12 cellular contexts compared by ENCODE assay signal in the genomic region with DNA sequence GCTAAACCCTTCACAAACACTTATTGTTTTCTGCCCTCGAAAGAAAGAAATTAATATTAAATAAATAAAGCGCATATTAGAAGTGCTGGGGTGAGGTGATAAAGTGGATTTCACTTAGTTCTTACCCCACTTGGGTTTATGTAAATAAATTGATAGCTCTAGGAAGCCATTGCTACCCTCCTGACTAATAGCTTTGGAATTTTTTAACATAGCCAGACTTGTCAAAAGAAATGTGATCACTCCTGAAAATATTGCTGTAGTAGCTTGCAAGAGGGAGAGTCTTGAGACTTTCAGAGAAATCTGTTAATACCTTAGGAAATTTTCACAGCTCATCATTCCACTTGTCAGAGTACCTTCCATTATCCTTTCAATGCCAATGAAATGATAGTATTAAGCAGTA. TPM values are rescaled to one million over a fixed set of nuclear protein-coding genes. Genes with fewer than 3 reads are reported as not detected.
DNase-seq lines count a peak whose midpoint lies in the region; ATAC-seq and TF ChIP-seq lines count a peak whose summit lies in the region.
"Had no signal": no experiment of that assay in that cellular context is flagged by ENCODE, and none has a peak within 500 bp of the region (broad histone marks: within the 10 kb centered on the region; RNA-seq: fewer than 3 reads in every experiment).

No MANE protein-coding gene starts in this region.

- H3K9me3 ChIP-seq in lung (ENCODE audit: control insufficient read depth in 2 of 2, insufficient read depth in 1 of 2, low read length in 1 of 2), result no peaks in the 10 kb centered on the region
- H3K9me3 ChIP-seq in vagina, result no peaks in the 10 kb centered on the region
- H3K9me3 ChIP-seq: ascending aorta, right atrium auricular region had no signal

- ATAC-seq in lung (ENCODE audit: insufficient read depth, low FRiP score) (peak; percentile 69), HG02763 (IDR thresholded peaks at IDR 0.05; ENCODE audit: unreplicated experiment) (no peak), HG02623 (IDR thresholded peaks at IDR 0.05; ENCODE audit: unreplicated experiment) (no peak)

- WGBS in lung, 2 donors, result 62 to 83% methylated on average over 2 of the region's 2 CpGs

- TF ChIP-seq CTCF in AG10803 (conservative IDR thresholded peaks at IDR 0.05; ENCODE audit: low read length) (no peak), epithelial cell of esophagus (IDR thresholded peaks at IDR 0.05; ENCODE audit: insufficient read depth, low read depth, low read length, missing control alignments) (no peak), lung (IDR thresholded peaks at IDR 0.05; ENCODE audit: control extremely low read depth, extremely low read depth) (no peak), vagina (IDR thresholded peaks at IDR 0.05) (no peak)

- peaks cover 7 to 17% of the 10 kb centered on the region in 2 donors for H3K36me3 ChIP-seq in lung (ENCODE audit: control insufficient read depth in 2 of 2, insufficient read depth in 2 of 2, low read length in 2 of 2)
- H3K36me3 ChIP-seq in vagina, result peaks cover 0 to 22% of the 10 kb centered on the region in 2 donors

- H3K27ac ChIP-seq in lung (ENCODE audit: low read depth in 1 of 2, low read length in 1 of 2) (no peak overlapping the region), vagina (no peak overlapping the region)
- H3K27ac ChIP-seq: ascending aorta, right atrium auricular region had no signal

- no peaks in the 10 kb centered on the region for H3K27me3 ChIP-seq in lung (ENCODE audit: control insufficient read depth, insufficient read depth)
- no peaks in the 10 kb centered on the region for H3K27me3 ChIP-seq in vagina
- H3K27me3 ChIP-seq: ascending aorta, right atrium auricular region had no signal

- DNase-seq in AG10803 (ENCODE audit: low read depth), result peak; percentile 70
- peak; percentile 61 for DNase-seq in M059J (ENCODE audit: low read depth)
- DNase-seq in epithelial cell of esophagus (ENCODE audit: low read depth), result peak; percentile 89
- no peak for DNase-seq in lung (ENCODE audit: low spot score)
- DNase-seq in HT-29 (ENCODE audit: low spot score), result no peak
- no peak for DNase-seq in vagina (ENCODE audit: extremely low spot score in 2 of 2)
- DNase-seq: C1 segment of cervical spinal cord, Karpas-422 had no signal

- TF ChIP-seq POLR2A in vagina (IDR thresholded peaks at IDR 0.05), result no peak

- H3K4me1 ChIP-seq in lung (ENCODE audit: control insufficient read depth in 2 of 2, insufficient read depth in 2 of 2, low read length in 2 of 2), result peaks cover 0 to 13% of the 10 kb centered on the region in 2 donors
- H3K4me1 ChIP-seq in vagina, result peaks cover 37% of the 10 kb centered on the region

- intact Hi-C loops in vagina (cut with DNase I), result no loop called here

- H3K4me3 ChIP-seq in AG10803 (ENCODE audit: low read length), result no peak overlapping the region
- no peak overlapping the region for H3K4me3 ChIP-seq in epithelial cell of esophagus (ENCODE audit: low read length)
- H3K4me3 ChIP-seq in lung, result no peak overlapping the region
- no peak overlapping the region for H3K4me3 ChIP-seq in vagina
- H3K4me3 ChIP-seq: ascending aorta, right atrium auricular region had no signal

RNA-seq across cellular contexts. Expression of a gene that starts 7.6 kb away (rescaled TPM):
- total RNA-seq in M059J (2014; rRNA removed; shearing (Covaris generic)), result 7.4 and 8.7 TPM in 2 replicates
- total RNA-seq in lung (10 to 100 TPM in 1 of 2 donors, 1 to 10 TPM in 1; 9.8 to 49.2 TPM), vagina (11.8 TPM)
- polyA plus RNA-seq in lung, result 1 to 10 TPM; 3.7 to 6.6 TPM
- 11.0 and 13.2 TPM in 2 replicates for total RNA-seq in HT-29 (2014; rRNA removed; shearing (Covaris generic))

RNA-seq across cellular contexts. Expression of a gene that starts 15.4 kb away (rescaled TPM):
- total RNA-seq in M059J (2014; rRNA removed; shearing (Covaris generic)), result 4.5 and 5.7 TPM in 2 replicates
- total RNA-seq in lung, result 10 to 100 TPM in 1 of 2 donors, 1 to 10 TPM in 1; 8.2 to 30.5 TPM
- 1 to 10 TPM; 4.0 to 4.8 TPM for polyA plus RNA-seq in lung
- total RNA-seq in HT-29 (2014; rRNA removed; shearing (Covaris generic)), result 4.5 and 5.6 TPM in 2 replicates
- 11.5 TPM for total RNA-seq in vagina

Comparison
In these comparisons a context has a peak if more than half of its experiments do, and no peak if none do; other contexts are left out.
1. DNase-seq: peak in AG10803 (single experiment), M059J (single experiment) and epithelial cell of esophagus (single experiment); none in lung (single experiment), HT-29 (single experiment) and vagina (0 of 2).